21 cellular contexts compared by ENCODE assay signal in genomic region chr1:43436371-43436770, GRCh38. TPM values are rescaled to one million over a fixed set of nuclear protein-coding genes. Genes with fewer than 3 reads are reported as not detected.
A peak's percentile ranks its signal among the peaks of the same experiment; 100 is the strongest.
DNase-seq lines count a peak whose midpoint lies in the region; ATAC-seq and TF ChIP-seq lines count a peak whose summit lies in the region.
"Had no signal": no experiment of that assay in that cellular context is flagged by ENCODE, and none has a peak within 500 bp of the region (broad histone marks: within the 10 kb centered on the region; RNA-seq: fewer than 3 reads in every experiment).

No MANE protein-coding gene starts in this region.

- no peaks in the 10 kb centered on the region for H3K79me2 ChIP-seq in parathyroid adenoma

- POLR2A ChIA-PET in RWPE1 (lab: Yijun Ruan, JAX; ENCODE audit: low non-redundant PET): no interaction called here

- 100% methylated on average over 1 of the region's 3 CpGs for WGBS in right lobe of liver (ENCODE audit: insufficient coverage, low coverage, low lambda C conversion rate, missing lambda C conversion rate)

- H3K27ac ChIP-seq in parathyroid adenoma (no peak overlapping the region), uterus (peak overlapping the region; percentile 69 to 79), right lobe of liver (no peak overlapping the region), RWPE1 (no peak overlapping the region)
- H3K27ac ChIP-seq: epithelial cell of prostate had no signal

- no peak overlapping the region for H3K9ac ChIP-seq in parathyroid adenoma

- no peak overlapping the region for H3K4me3 ChIP-seq in parathyroid adenoma (ENCODE audit: low read depth, low read length)
- no peak overlapping the region for H3K4me3 ChIP-seq in uterus
- no peak overlapping the region for H3K4me3 ChIP-seq in right lobe of liver
- H3K4me3 ChIP-seq: breast epithelium, K562, ovary, upper lobe of left lung had no signal

- TF ChIP-seq POLR2A in uterus (IDR thresholded peaks at IDR 0.05) (no peak), right lobe of liver (IDR thresholded peaks at IDR 0.05) (no peak)

- no peaks in the 10 kb centered on the region for H3K4me1 Mint-ChIP-seq in activated naive CD4-positive, alpha-beta T cell treated with anti-CD3 and anti-CD28 coated beads for 36 hours (ENCODE audit: low read depth)
- H3K4me1 Mint-ChIP-seq: stimulated activated naive B cell treated with anti-CD40 and anti-IgM and Interleukin-4, amounts not matched to agents 10 μg/mL and 1 μg/mL and 100 μg/mL, for 72 hours had no signal

- peak; percentile 0 for DNase-seq in activated naive CD4-positive, alpha-beta T cell treated with anti-CD3 and anti-CD28 coated beads, Interleukin-2, amount 50 U/mL, for 16 hours
- DNase-seq in activated naive CD4-positive, alpha-beta T cell treated with anti-CD3 and anti-CD28 coated beads for 36 hours: no peak
- DNase-seq in fibroblast of peridontal ligament (ENCODE audit: extremely low read depth) (peak; percentile 16), uterus (peak in 1 of 2 donors; percentile 2), right lobe of liver (no peak), RWPE1 (ENCODE audit: low spot score) (no peak)
- DNase-seq: activated T-cell treated with anti-CD3 and anti-CD28 coated beads, Interleukin-2, amount 50 U/mL, for 48 hours; DND-41; GOT3; MM.1S; stimulated activated naive B cell treated with anti-CD40 and anti-IgM and Interleukin-4, amounts not matched to agents 10 μg/mL and 1 μg/mL and 100 μg/mL, for 72 hours; T1000; upper lobe of left lung had no signal

- H3K9me3 ChIP-seq in parathyroid adenoma (ENCODE audit: control insufficient read depth, low read length) (no peaks in the 10 kb centered on the region), uterus (no peaks in the 10 kb centered on the region), right lobe of liver (no peaks in the 10 kb centered on the region)
- H3K9me3 ChIP-seq: breast epithelium, ovary, upper lobe of left lung had no signal

- CTCF ChIA-PET in activated naive CD4-positive, alpha-beta T cell treated with anti-CD3 and anti-CD28 coated beads for 36 hours (lab: Charles Lee): no interaction called here
- CTCF ChIA-PET in RWPE1 (lab: Yijun Ruan, JAX): no interaction called here

- H3K27me3 ChIP-seq in parathyroid adenoma (ENCODE audit: control insufficient read depth, insufficient read depth, low read length): no peaks in the 10 kb centered on the region
- H3K27me3 ChIP-seq in uterus: no peaks in the 10 kb centered on the region
- H3K27me3 ChIP-seq in right lobe of liver: no peaks in the 10 kb centered on the region
- H3K27me3 ChIP-seq: breast epithelium, ovary, upper lobe of left lung had no signal

- peak overlapping the region; percentile 15 for H3K4me2 ChIP-seq in parathyroid adenoma (ENCODE audit: low read length)

- peaks cover 7% of the 10 kb centered on the region for H3K36me3 Mint-ChIP-seq in activated naive CD4-positive, alpha-beta T cell treated with anti-CD3 and anti-CD28 coated beads for 36 hours (ENCODE audit: low read depth)
- H3K36me3 Mint-ChIP-seq: activated naive CD4-positive, alpha-beta T cell treated with anti-CD3 and anti-CD28 coated beads, Interleukin-2, amount 50 U/mL, for 72 hours had no signal

- ATAC-seq in right lobe of liver: no peak
- ATAC-seq in HG03039 (IDR thresholded peaks at IDR 0.05; ENCODE audit: unreplicated experiment): no peak
- ATAC-seq: activated naive CD4-positive, alpha-beta T cell treated with anti-CD3 and anti-CD28 coated beads, Interleukin-2, amount 50 U/mL, for 72 hours; stimulated activated naive B cell treated with anti-CD40 and anti-IgM and Interleukin-4, amounts not matched to agents 10 μg/mL and 1 μg/mL and 100 μg/mL, for 72 hours had no signal

- H3K9me3 Mint-ChIP-seq in activated naive CD4-positive, alpha-beta T cell treated with anti-CD3 and anti-CD28 coated beads for 36 hours: no peaks in the 10 kb centered on the region
- H3K9me3 Mint-ChIP-seq: activated naive CD4-positive, alpha-beta T cell treated with anti-CD3 and anti-CD28 coated beads, Interleukin-2, amount 50 U/mL, for 72 hours; stimulated activated naive B cell treated with anti-CD40 and anti-IgM and Interleukin-4, amounts not matched to agents 10 μg/mL and 1 μg/mL and 100 μg/mL, for 72 hours had no signal

- H3K27me3 Mint-ChIP-seq in activated naive CD4-positive, alpha-beta T cell treated with anti-CD3 and anti-CD28 coated beads for 36 hours (ENCODE audit: low read depth): no peaks in the 10 kb centered on the region
- H3K27me3 Mint-ChIP-seq: stimulated activated naive B cell treated with anti-CD40 and anti-IgM and Interleukin-4, amounts not matched to agents 10 μg/mL and 1 μg/mL and 100 μg/mL, for 72 hours had no signal

- no peak overlapping the region for H3K27ac Mint-ChIP-seq in activated naive CD4-positive, alpha-beta T cell treated with anti-CD3 and anti-CD28 coated beads for 36 hours

- peaks cover 2% of the 10 kb centered on the region for H3K4me1 ChIP-seq in parathyroid adenoma
- no peaks in the 10 kb centered on the region for H3K4me1 ChIP-seq in uterus
- H3K4me1 ChIP-seq in right lobe of liver: peaks cover 0 to 3% (median 0%) of the 10 kb centered on the region in 4 donors
- H3K4me1 ChIP-seq: breast epithelium had no signal

- intact Hi-C loops in activated naive CD4-positive, alpha-beta T cell treated with anti-CD3 and anti-CD28 coated beads for 36 hours (cut with micrococcal nuclease): no loop called here
- intact Hi-C loops in uterus (cut with DNase I; ENCODE audit: low total_unique reads): no loop called here
- intact Hi-C loops in right lobe of liver (cut with DNase I): no loop called here

- no peak overlapping the region for H3K4me3 Mint-ChIP-seq in activated naive CD4-positive, alpha-beta T cell treated with anti-CD3 and anti-CD28 coated beads for 36 hours
- H3K4me3 Mint-ChIP-seq: stimulated activated naive B cell treated with anti-CD40 and anti-IgM and Interleukin-4, amounts not matched to agents 10 μg/mL and 1 μg/mL and 100 μg/mL, for 72 hours had no signal

- H3K36me3 ChIP-seq in parathyroid adenoma (ENCODE audit: control insufficient read depth, insufficient read depth, low read length) (no peaks in the 10 kb centered on the region), uterus (no peaks in the 10 kb centered on the region), right lobe of liver (peaks cover 0 to 64% (median 26%) of the 10 kb centered on the region in 4 donors)
- H3K36me3 ChIP-seq: ovary had no signal

- no peak for TF ChIP-seq CTCF in parathyroid adenoma (IDR thresholded peaks at IDR 0.05)
- TF ChIP-seq CTCF in uterus (IDR thresholded peaks at IDR 0.05): no peak
- no peak for TF ChIP-seq CTCF in right lobe of liver (IDR thresholded peaks at IDR 0.05)
- no peak for TF ChIP-seq CTCF in RWPE1 (conservative IDR thresholded peaks at IDR 0.05; ENCODE audit: low read depth)

- no peak overlapping the region for H2AFZ ChIP-seq in parathyroid adenoma

RNA-seq across cellular contexts. Expression of gene HYI, which starts 17.4 kb away (rescaled TPM):
- total RNA-seq in activated naive CD4-positive, alpha-beta T cell treated with anti-CD3 and anti-CD28 coated beads for 36 hours: 1 to 10 TPM; 9.1 to 9.2 TPM
- total RNA-seq in uterus (10 to 100 TPM; 34.8 to 84.7 (median 70.5) TPM), right lobe of liver (10 to 100 TPM; 33.8 to 52.9 (median 41.9) TPM)
- total RNA-seq: A172 had no signal

RNA-seq across cellular contexts. Expression of gene SZT2, which starts 46.7 kb away (rescaled TPM):
- total RNA-seq in activated naive CD4-positive, alpha-beta T cell treated with anti-CD3 and anti-CD28 coated beads for 36 hours: 10 to 100 TPM; 26.6 to 28.2 TPM
- total RNA-seq in uterus (100 to 1,000 TPM in 1 of 4 donors, 10 to 100 TPM in 3; 15.6 to 128 (median 31.0) TPM), right lobe of liver (10 to 100 TPM; 12.7 to 30.4 (median 19.2) TPM)

RNA-seq across cellular contexts. Expression of gene MED8, which starts 46.8 kb away (rescaled TPM):
- 10 to 100 TPM; 45.8 to 45.9 TPM for total RNA-seq in activated naive CD4-positive, alpha-beta T cell treated with anti-CD3 and anti-CD28 coated beads for 36 hours
- total RNA-seq in uterus: 10 to 100 TPM; 19.4 to 33.9 (median 28.5) TPM
- total RNA-seq in right lobe of liver: 10 to 100 TPM; 20.7 to 26.6 (median 24.1) TPM

Comparison
In these comparisons a context has a peak if more than half of its experiments do, and no peak if none do; other contexts are left out.
1. DNase-seq: peak in activated naive CD4-positive, alpha-beta T cell treated with anti-CD3 and anti-CD28 coated beads, Interleukin-2, amount 50 U/mL, for 16 hours (single experiment) and fibroblast of peridontal ligament (single experiment); none in activated naive CD4-positive, alpha-beta T cell treated with anti-CD3 and anti-CD28 coated beads for 36 hours (single experiment), right lobe of liver (0 of 3) and RWPE1 (single experiment).
2. H3K27ac ChIP-seq: peak in uterus (2 of 2); none in parathyroid adenoma (single experiment), right lobe of liver (0 of 3) and RWPE1 (single experiment).